20 cellular contexts compared by ENCODE assay signal in genomic region chr12:12336511-12336910, GRCh38. TPM values are rescaled to one million over a fixed set of nuclear protein-coding genes. Genes with fewer than 3 reads are reported as not detected.
A peak's percentile ranks its signal among the peaks of the same experiment; 100 is the strongest.
DNase-seq lines count a peak whose midpoint lies in the region; ATAC-seq, FAIRE-seq and TF ChIP-seq lines count a peak whose summit lies in the region.
"Had no signal": no experiment of that assay in that cellular context is flagged by ENCODE, and none has a peak within 500 bp of the region (broad histone marks: within the 10 kb centered on the region; RNA-seq: fewer than 3 reads in every experiment).

No MANE protein-coding gene starts in this region.

- H3K27ac ChIP-seq in HEK293 (ENCODE audit: extremely low read depth, low read depth, low read length), result no peak overlapping the region
- no peak overlapping the region for H3K27ac ChIP-seq in PC-9
- no peak overlapping the region for H3K27ac ChIP-seq in trophoblast cell (ENCODE audit: low read depth, low read length)
- H3K27ac ChIP-seq: C4-2B had no signal

- no peaks in the 10 kb centered on the region for H3K27me3 ChIP-seq in PC-9 (ENCODE audit: insufficient read depth, low read depth)
- H3K27me3 ChIP-seq in trophoblast cell (ENCODE audit: insufficient read depth, low read length), result no peaks in the 10 kb centered on the region

- no peak overlapping the region for H3K9ac ChIP-seq in trophoblast cell (ENCODE audit: low read length)

- H3K79me2 ChIP-seq in PC-9 (ENCODE audit: low read depth) (peaks cover 5% of the 10 kb centered on the region; the same call in 1 of the 2 replicates), trophoblast cell (ENCODE audit: control insufficient read depth, insufficient read depth, low read length, poor library complexity) (no peaks in the 10 kb centered on the region)

- H3K23ac ChIP-seq in trophoblast cell (ENCODE audit: low read length), result no peak overlapping the region

- TF ChIP-seq POLR2A in GM12892 (IDR thresholded peaks at IDR 0.05; ENCODE audit: low read depth, low read length), result no peak

- H4K8ac ChIP-seq in trophoblast cell (ENCODE audit: low read depth, low read length), result no peak overlapping the region

- no peaks in the 10 kb centered on the region for H3K79me1 ChIP-seq in trophoblast cell (ENCODE audit: low read length)

- no peak overlapping the region for H4K91ac ChIP-seq in trophoblast cell (ENCODE audit: low read depth, low read length)

- H3K4me1 ChIP-seq in HEK293 (ENCODE audit: control insufficient read depth, insufficient read depth, low read length), result peaks cover 10% of the 10 kb centered on the region
- H3K4me1 ChIP-seq in PC-9 (replicated peaks; ENCODE audit: insufficient read depth), result peaks cover 38% of the 10 kb centered on the region
- H3K4me1 ChIP-seq in trophoblast cell (ENCODE audit: control insufficient read depth in 1 of 2, insufficient read depth in 2 of 2, low read length in 2 of 2), result peaks cover 0 to 8% of the 10 kb centered on the region in 2 experiments

- H3K4me2 ChIP-seq in PC-9, result no peak overlapping the region
- H3K4me2 ChIP-seq in trophoblast cell (ENCODE audit: low read length), result no peak overlapping the region
- H3K4me2 ChIP-seq: GM23338 had no signal

- H4K12ac ChIP-seq in trophoblast cell (ENCODE audit: low read depth, low read length), result no peak overlapping the region

- FAIRE-seq in GM12892 (lab: Jason Lieb, UNC), result no peak
- FAIRE-seq: A204.1, D721Med, H54 had no signal

- H3K4ac ChIP-seq in trophoblast cell (ENCODE audit: low read depth, low read length), result no peak overlapping the region

- CTCF ChIA-PET in HEK293 (lab: Yijun Ruan, JAX) (interaction anchor here (0.6 to 3.3 kb wide), 5 partner anchors 9 to 298 kb away, joined by 5 to 9 read pairs (median 6); partner anchors contain the start of gene MANSC1), PC-9 (lab: Charles Lee) (interaction anchor here (0.6 to 1.2 kb wide), 2 partner anchors 9 to 1838 kb away, joined by 5 read pairs; no protein-coding TSS in a partner anchor)

- BruUV-seq in PC-9 (replicated peaks; lab: Mats Ljungman, UMichigan), result TSS peak; percentile 59

- H3K9me2 ChIP-seq in PC-9 (ENCODE audit: insufficient read depth), result no peaks in the 10 kb centered on the region

- H2AFZ ChIP-seq in PC-9 (no peak overlapping the region), trophoblast cell (ENCODE audit: insufficient read depth, low read length, poor library complexity) (no peak overlapping the region)
- H2AFZ ChIP-seq: GM23338 had no signal

- H3F3A ChIP-seq in PC-9 (ENCODE audit: insufficient read depth, low read depth), result peaks cover 28% of the 10 kb centered on the region

- H3K9me3 ChIP-seq in HEK293 (ENCODE audit: control insufficient read depth, insufficient read depth, low read depth, low read length) (no peaks in the 10 kb centered on the region), PC-9 (ENCODE audit: insufficient read depth, low read depth) (no peaks in the 10 kb centered on the region), trophoblast cell (ENCODE audit: insufficient read depth, low read depth, low read length) (peaks cover 1% of the 10 kb centered on the region)
- H3K9me3 ChIP-seq: Caco-2 had no signal

- H2BK120ac ChIP-seq in trophoblast cell (ENCODE audit: insufficient read depth, low read length, poor library complexity), result no peak overlapping the region

- POLR2A ChIA-PET in HEK293 (lab: Yijun Ruan, JAX) (no interaction called here), PC-9 (lab: Charles Lee; ENCODE audit: unreplicated experiment) (interaction anchor here (0.6 to 0.7 kb wide), 2 partner anchors 13 to 123 kb away, joined by 3 to 10 read pairs; no protein-coding TSS in a partner anchor)

- no peak for TF ChIP-seq CTCF in HEK293 (tag by site-specific recombination; IDR thresholded peaks at IDR 0.05)
- no peak for TF ChIP-seq CTCF in PC-9 (conservative IDR thresholded peaks at IDR 0.05)

- H3K36me3 ChIP-seq in HEK293 (ENCODE audit: control insufficient read depth in 2 of 2, insufficient read depth in 1 of 2, low read length in 2 of 2) (no peaks in the 10 kb centered on the region; a peak in 1 of 3 replicates), PC-9 (ENCODE audit: low read depth) (no peaks in the 10 kb centered on the region), trophoblast cell (ENCODE audit: control insufficient read depth in 1 of 2, insufficient read depth in 2 of 2, low read length in 2 of 2) (no peaks in the 10 kb centered on the region)

- no peak overlapping the region for H3K14ac ChIP-seq in trophoblast cell (ENCODE audit: low read length)

- intact Hi-C loops in PC-9 (cut with micrococcal nuclease; ENCODE audit: unreplicated experiment), result loop anchor here (10.0 kb wide), 3 partner anchors 602 to 832 kb away; no protein-coding TSS in a partner anchor

- no peak overlapping the region for H2BK5ac ChIP-seq in trophoblast cell (ENCODE audit: low read depth, low read length, poor library complexity)

- no peaks in the 10 kb centered on the region for H4K20me1 ChIP-seq in PC-9 (ENCODE audit: insufficient read depth)

- no peak overlapping the region for H3K18ac ChIP-seq in trophoblast cell (ENCODE audit: low read length)

- H3K4me3 ChIP-seq in HEK293 (ENCODE audit: low read depth, low read length) (no peak overlapping the region), PC-9 (no peak overlapping the region), trophoblast cell (ENCODE audit: low read depth, low read length) (no peak overlapping the region)
- H3K4me3 ChIP-seq: GM23338 had no signal

- WGBS in trophoblast cell (ENCODE audit: extremely low coverage, insufficient coverage, insufficient read length), result no CpG with 5 or more reads among the region's 1 CpG

- H2AK5ac ChIP-seq in trophoblast cell (ENCODE audit: low read length), result no peak overlapping the region

- no peak overlapping the region for H2BK12ac ChIP-seq in trophoblast cell (ENCODE audit: low read length)

- DNase-seq in PC-9 (no peak), left lobe of liver (ENCODE audit: low spot score) (peak; percentile 19), trophoblast cell (peak; percentile 42 to 78), GM12892 (ENCODE audit: insufficient read length) (no peak), NCI-H82 (lab: John Stamatoyannopoulos, UW) (no peak)
- DNase-seq: ACHN; Caco-2; CD4-positive, alpha-beta T cell; DMS79 treated with DMSO at 0.1 percent for 48 hours; GF-D8; HCEC 1CT; HFFc6; KG1 had no signal

- ATAC-seq in left lobe of liver (no peak), GM18873 (IDR thresholded peaks at IDR 0.05; ENCODE audit: low FRiP score, unreplicated experiment) (no peak)
- ATAC-seq: GM23338 had no signal

TF ChIP-seq in HEK293, 187 proteins besides CTCF, POLR2A, EP300 and RAD21:
- TF ChIP-seq ZNF664 (tag by site-specific recombination; IDR thresholded peaks at IDR 0.05), result peak; percentile 59; the same call in 1 of the 2 replicates
- no peak for TF ChIP-seq ZXDB (tag by site-specific recombination; IDR thresholded peaks at IDR 0.05)
- TF ChIP-seq ZNF423 (tag by site-specific recombination; IDR thresholded peaks at IDR 0.05), result no peak
- no peak for TF ChIP-seq ZNF629 (tag by site-specific recombination; IDR thresholded peaks at IDR 0.05)
TF ChIP-seq in HEK293: peak in this region for 1.

RNA-seq across cellular contexts. Expression of gene MANSC1, which starts 13.5 kb away (rescaled TPM):
- total RNA-seq in PC-9 (2021) (25.5 and 32.0 TPM in 2 replicates), left lobe of liver (6.6 TPM)
- 4.2 and 4.3 TPM in 2 replicates for polyA plus RNA-seq in trophoblast cell (2013)
- polyA plus RNA-seq in GM12892 (2012; ENCODE audit: missing spikeins), result not detected

RNA-seq across cellular contexts. Expression of gene BORCS5, which starts 20.4 kb away (rescaled TPM):
- total RNA-seq in PC-9 (2021) (18.2 and 19.7 TPM in 2 replicates), left lobe of liver (8.3 TPM)
- polyA plus RNA-seq in trophoblast cell (2013), result 5.6 and 6.3 TPM in 2 replicates
- polyA plus RNA-seq in GM12892 (2012; ENCODE audit: missing spikeins), result 8.9 TPM

Comparison
In these comparisons a context has a peak if more than half of its experiments do, and no peak if none do; other contexts are left out.
1. DNase-seq: peak in left lobe of liver (single experiment) and trophoblast cell (2 of 2); none in PC-9 (0 of 2), GM12892 (single experiment) and NCI-H82 (single experiment).